Comparison of ENCODE assay signal across 9 cellular contexts in the genomic region with DNA sequence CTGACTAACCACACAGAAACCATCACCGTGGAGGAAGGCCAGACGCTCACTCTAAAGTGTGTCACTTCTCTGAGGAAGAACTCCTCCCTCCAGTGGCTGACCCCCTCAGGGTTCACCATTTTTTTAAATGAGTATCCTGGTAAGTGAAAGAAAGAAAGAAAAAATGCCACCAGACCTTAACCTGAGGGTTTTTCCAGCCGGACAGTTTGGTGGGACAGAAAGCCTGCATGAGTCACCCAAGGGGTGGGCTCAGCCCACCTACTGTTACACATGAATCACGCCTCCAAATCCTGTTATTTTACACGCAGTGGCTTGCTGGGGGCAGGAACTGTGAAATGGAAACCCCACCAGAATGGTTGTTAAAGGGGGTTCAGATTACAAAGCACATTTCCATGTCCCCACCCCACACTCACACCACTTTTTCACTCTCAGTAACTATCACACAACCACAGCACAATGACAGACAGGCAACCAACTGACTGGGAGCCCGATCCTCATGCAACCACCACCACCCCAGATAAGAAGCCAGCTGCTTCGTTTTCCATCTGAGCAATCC. TPM values are rescaled to one million over a fixed set of nuclear protein-coding genes. Genes with fewer than 3 reads are reported as not detected.
A peak's percentile ranks its signal among the peaks of the same experiment; 100 is the strongest.
DNase-seq lines count a peak whose midpoint lies in the region; ATAC-seq and TF ChIP-seq lines count a peak whose summit lies in the region.
"Had no signal": no experiment of that assay in that cellular context is flagged by ENCODE, and none has a peak within 500 bp of the region (broad histone marks: within the 10 kb centered on the region; RNA-seq: fewer than 3 reads in every experiment).

No MANE protein-coding gene starts in this region.

- intact Hi-C loops in ascending aorta (cut with DNase I): no loop called here

- no peak overlapping the region for H4K91ac ChIP-seq in H9 (ENCODE audit: insufficient read length, low read depth, low read length)

- no peak overlapping the region for H4K5ac ChIP-seq in H9 (ENCODE audit: insufficient read length, low read depth, low read length)

- no peak overlapping the region for H3K4ac ChIP-seq in H9 (ENCODE audit: low read depth, low read length)

- H3K4me1 Mint-ChIP-seq in H9: peaks cover 21 to 25% of the 10 kb centered on the region in 2 experiments
- H3K4me1 Mint-ChIP-seq in T-helper 2 cell treated with Interferon-gamma antibody and Interleukin-4, amounts not matched to agents 5 μg/mL and 100 μg/mL, for 36 hours (ENCODE audit: low read depth): peaks cover 18% of the 10 kb centered on the region

- DNase-seq in H9 (peak; percentile 34), dermis microvascular lymphatic vessel endothelial cell (ENCODE audit: low read depth in 2 of 2) (peak; percentile 38 to 71), NCI-H187 (lab: John Stamatoyannopoulos, UW) (no peak), ascending aorta (ENCODE audit: low spot score in 2 of 2) (no peak), HT-29 (ENCODE audit: low spot score) (no peak)
- peak; percentile 55 for DNase-seq in T-helper 2 cell treated with Interferon-gamma antibody and Interleukin-4, amounts not matched to agents 5 μg/mL and 100 μg/mL, for 36 hours (ENCODE audit: low spot score)

- H3K36me3 ChIP-seq in skeletal muscle satellite cell (ENCODE audit: insufficient read depth, low read length): no peaks in the 10 kb centered on the region
- no peaks in the 10 kb centered on the region for H3K36me3 ChIP-seq in ascending aorta

- H3K9me3 ChIP-seq in H9 (ENCODE audit: control insufficient read depth, low read depth, low read length) (no peaks in the 10 kb centered on the region), skeletal muscle satellite cell (replicated peaks; ENCODE audit: low read length) (no peaks in the 10 kb centered on the region), ascending aorta (no peaks in the 10 kb centered on the region)

- no peak overlapping the region for H3K56ac ChIP-seq in H9 (ENCODE audit: insufficient read length, low read depth, low read length)

- H3K4me3 ChIP-seq in skeletal muscle satellite cell (ENCODE audit: low read length) (no peak overlapping the region), ascending aorta (no peak overlapping the region)

- no peaks in the 10 kb centered on the region for H3K79me2 ChIP-seq in H9 (ENCODE audit: insufficient read depth, low read length)

- no CpG with 5 or more reads among the region's 7 CpGs for WGBS in H9 (ENCODE audit: extremely low coverage, insufficient read length, low lambda C conversion rate)

- no peak overlapping the region for H2AK5ac ChIP-seq in H9 (ENCODE audit: insufficient read length, low read length)

- no peak overlapping the region for H2BK120ac ChIP-seq in H9 (ENCODE audit: low read depth, low read length, poor library complexity, severe bottlenecking)

- no peak overlapping the region for H3K14ac ChIP-seq in H9 (ENCODE audit: insufficient read depth, low read length)

- H3K23me2 ChIP-seq in H9 (ENCODE audit: insufficient read length, low read depth, low read length, poor library complexity, severe bottlenecking): no peaks in the 10 kb centered on the region

- no peak overlapping the region for H3T11ph ChIP-seq in H9 (ENCODE audit: low read length)

- no peak for ATAC-seq in GM18873 (IDR thresholded peaks at IDR 0.05; ENCODE audit: low FRiP score, unreplicated experiment)

- H2BK12ac ChIP-seq in H9 (ENCODE audit: insufficient read length, low read depth, low read length): no peak overlapping the region

- H3K9ac ChIP-seq in H9 (ENCODE audit: extremely low read depth, insufficient read length, low read length) (no peak overlapping the region), skeletal muscle satellite cell (ENCODE audit: low read depth, low read length) (no peak overlapping the region)

- no peaks in the 10 kb centered on the region for H3K27me3 ChIP-seq in H9 (ENCODE audit: insufficient read depth, low read length)
- no peaks in the 10 kb centered on the region for H3K27me3 ChIP-seq in skeletal muscle satellite cell (ENCODE audit: control insufficient read depth, insufficient read depth, low read length)
- no peaks in the 10 kb centered on the region for H3K27me3 ChIP-seq in ascending aorta

- no peaks in the 10 kb centered on the region for H3K9me3 Mint-ChIP-seq in H9
- no peaks in the 10 kb centered on the region for H3K9me3 Mint-ChIP-seq in T-helper 2 cell treated with Interferon-gamma antibody and Interleukin-4, amounts not matched to agents 5 μg/mL and 100 μg/mL, for 36 hours

- H3K27ac ChIP-seq in H9 (ENCODE audit: insufficient read length, low read depth, low read length): no peak overlapping the region
- H3K27ac ChIP-seq in ascending aorta: no peak overlapping the region
- H3K27ac ChIP-seq: VCaP had no signal

- TF ChIP-seq CTCF in H9 (conservative IDR thresholded peaks at IDR 0.05): no peak; the same call in 2 of the 3 replicates
- TF ChIP-seq CTCF in ascending aorta (IDR thresholded peaks at IDR 0.05): no peak

- no peak overlapping the region for H3K4me3 Mint-ChIP-seq in H9
- H3K4me3 Mint-ChIP-seq in T-helper 2 cell treated with Interferon-gamma antibody and Interleukin-4, amounts not matched to agents 5 μg/mL and 100 μg/mL, for 36 hours: no peak overlapping the region

- H3K27ac Mint-ChIP-seq in H9: peak overlapping the region; percentile 12 to 41 (median 27); a peak in 5 of 7 replicates
- H3K27ac Mint-ChIP-seq in T-helper 2 cell treated with Interferon-gamma antibody and Interleukin-4, amounts not matched to agents 5 μg/mL and 100 μg/mL, for 36 hours: peak overlapping the region; percentile 39

- no peak overlapping the region for H2BK5ac ChIP-seq in H9 (ENCODE audit: insufficient read length, low read length)

- no peaks in the 10 kb centered on the region for H3K27me3 Mint-ChIP-seq in H9 (ENCODE audit: low read depth)
- H3K27me3 Mint-ChIP-seq in T-helper 2 cell treated with Interferon-gamma antibody and Interleukin-4, amounts not matched to agents 5 μg/mL and 100 μg/mL, for 36 hours (ENCODE audit: low read depth): no peaks in the 10 kb centered on the region

- H2AFZ ChIP-seq in H9 (ENCODE audit: low read length): peak overlapping the region; percentile 81

- no peak overlapping the region for H2BK15ac ChIP-seq in H9 (ENCODE audit: low read depth, low read length)

- H3K4me1 ChIP-seq in H9 (ENCODE audit: insufficient read depth, low read length): peaks cover 5% of the 10 kb centered on the region
- peaks cover 23% of the 10 kb centered on the region for H3K4me1 ChIP-seq in skeletal muscle satellite cell (ENCODE audit: control insufficient read depth, insufficient read depth, low read length)
- H3K4me1 ChIP-seq in ascending aorta: no peaks in the 10 kb centered on the region

- no peak overlapping the region for H3K23ac ChIP-seq in H9 (ENCODE audit: insufficient read length, low read depth, low read length)

- no peak overlapping the region for H3K18ac ChIP-seq in H9 (ENCODE audit: insufficient read length, low read depth, low read length)

- no peak overlapping the region for H2BK20ac ChIP-seq in H9 (ENCODE audit: low read depth, low read length, poor library complexity, severe bottlenecking)

- no peak overlapping the region for H3K4me2 ChIP-seq in H9 (ENCODE audit: insufficient read depth, insufficient read length, low read length)
- peak overlapping the region; percentile 44 for H3K4me2 ChIP-seq in skeletal muscle satellite cell (ENCODE audit: low read length)

- no peaks in the 10 kb centered on the region for H3K79me1 ChIP-seq in H9 (ENCODE audit: insufficient read depth, low read depth, low read length, poor library complexity, severe bottlenecking)

- no peaks in the 10 kb centered on the region for H4K20me1 ChIP-seq in H9 (ENCODE audit: control insufficient read depth, insufficient read depth, insufficient read length)

- H3K36me3 Mint-ChIP-seq in H9 (ENCODE audit: insufficient read depth in 1 of 3, low read depth in 3 of 3): no peaks in the 10 kb centered on the region
- no peaks in the 10 kb centered on the region for H3K36me3 Mint-ChIP-seq in T-helper 2 cell treated with Interferon-gamma antibody and Interleukin-4, amounts not matched to agents 5 μg/mL and 100 μg/mL, for 36 hours (ENCODE audit: low read depth)

- H4K8ac ChIP-seq in H9 (replicated peaks; ENCODE audit: insufficient read length, low read depth, low read length): no peak overlapping the region

RNA-seq across cellular contexts. Expression of gene CRTAM, which starts 11.9 kb away (rescaled TPM):
- total RNA-seq in H9 (2021) (not detected in 2 replicates), dermis microvascular lymphatic vessel endothelial cell (not detected in 2 replicates), ascending aorta (not detected)
- 1.1 TPM in 1 of 2 replicates, not detected in the other for total RNA-seq in skeletal muscle satellite cell (2012; rRNA removed)
- total RNA-seq in HT-29 (2014; rRNA removed; shearing (Covaris generic)): not detected in 2 replicates

RNA-seq across cellular contexts. Expression of gene JHY, which starts 32.4 kb away (rescaled TPM):
- total RNA-seq in H9 (2021) (0.50 and 0.79 TPM in 2 replicates), dermis microvascular lymphatic vessel endothelial cell (0.39 and 0.89 TPM in 2 replicates), ascending aorta (1.3 TPM)
- total RNA-seq in skeletal muscle satellite cell (2012; rRNA removed): 0.44 TPM in 1 of 2 replicates, not detected in the other
- total RNA-seq in HT-29 (2014; rRNA removed; shearing (Covaris generic)): 0.26 and 0.28 TPM in 2 replicates

Comparison
In these comparisons a context has a peak if more than half of its experiments do, and no peak if none do; other contexts are left out.
1. DNase-seq: peak in H9 (single experiment), T-helper 2 cell treated with Interferon-gamma antibody and Interleukin-4, amounts not matched to agents 5 μg/mL and 100 μg/mL, for 36 hours (single experiment) and dermis microvascular lymphatic vessel endothelial cell (2 of 2); none in NCI-H187 (0 of 2), ascending aorta (0 of 2) and HT-29 (single experiment).